Comparison of ENCODE assay signal across 1 cellular context in genomic region chr5:140690941-140691924, GRCh38.
A peak's percentile ranks its signal among the peaks of the same experiment; 100 is the strongest.
TF ChIP-seq lines count a peak whose summit lies in the region.

Gene HARS1 (minus strand): TSS chr5:140691370. CDS start chr5:140691304, 66 bp downstream.
Gene HARS2 (plus strand): TSS chr5:140691455. CDS start chr5:140691649, 194 bp downstream.

TF ChIP-seq in HepG2, 621 proteins besides CTCF, POLR2A, EP300 and RAD21 (continued from another document and continues in another):
- no peak for TF ChIP-seq ZNF646 (CRISPR knock-in tag; IDR thresholded peaks at IDR 0.05)
- 0 out of 2 replicates have a peak, but pooled peaks have one; percentile 38 for TF ChIP-seq ZIK1 (CRISPR knock-in tag; IDR thresholded peaks at IDR 0.05; ENCODE audit: borderline replicate concordance, low read depth)
- no peak; a peak in 1 of 4 replicates for TF ChIP-seq REST (IDR thresholded peaks at IDR 0.05; ENCODE audit: borderline replicate concordance in 1 of 2, low read depth in 1 of 2, low read length in 2 of 2)
- peak; percentile 65; the same call in 1 of the 2 replicates for TF ChIP-seq HNRNPL (IDR thresholded peaks at IDR 0.05; ENCODE audit: low read depth, low read length)
- peak; percentile 81 for TF ChIP-seq ZNF333 (CRISPR knock-in tag; IDR thresholded peaks at IDR 0.05; ENCODE audit: borderline replicate concordance)
- peak; percentile 44; the same call in 1 of the 2 replicates for TF ChIP-seq SP4 (CRISPR knock-in tag; IDR thresholded peaks at IDR 0.05)
- TF ChIP-seq U2AF2 (IDR thresholded peaks at IDR 0.05; ENCODE audit: low read depth, low read length) = no peak
- no peak for TF ChIP-seq ZFP62 (CRISPR knock-in tag; IDR thresholded peaks at IDR 0.05)
- TF ChIP-seq ZBTB14 (CRISPR knock-in tag; IDR thresholded peaks at IDR 0.05) = no peak
- TF ChIP-seq HIVEP1 (CRISPR knock-in tag; IDR thresholded peaks at IDR 0.05) = peak; percentile 62; the same call in 1 of the 2 replicates
- TF ChIP-seq CENPT (CRISPR knock-in tag; IDR thresholded peaks at IDR 0.05; ENCODE audit: low read depth) = 0 out of 2 replicates have a peak, but pooled peaks have one; percentile 26
- TF ChIP-seq HOXA9 (CRISPR knock-in tag; IDR thresholded peaks at IDR 0.05; ENCODE audit: borderline replicate concordance) = no peak
- 0 out of 2 replicates have a peak, but pooled peaks have one; percentile 17 for TF ChIP-seq CC2D1A (CRISPR knock-in tag; IDR thresholded peaks at IDR 0.05)
- peak; percentile 76; the same call in 1 of the 2 replicates for TF ChIP-seq ARHGAP35 (CRISPR knock-in tag; IDR thresholded peaks at IDR 0.05; ENCODE audit: borderline replicate concordance)
- TF ChIP-seq DPF2 (CRISPR knock-in tag; IDR thresholded peaks at IDR 0.05; ENCODE audit: borderline replicate concordance, low read depth) = no peak
- TF ChIP-seq AKAP8 (CRISPR knock-in tag; IDR thresholded peaks at IDR 0.05) = no peak
- TF ChIP-seq ZNF883 (CRISPR knock-in tag; IDR thresholded peaks at IDR 0.05; ENCODE audit: not compliant biosample characterization) = no peak
- peak; percentile 83 for TF ChIP-seq BRD4 (CRISPR knock-in tag; IDR thresholded peaks at IDR 0.05)
- TF ChIP-seq IKZF1 (IDR thresholded peaks at IDR 0.05) = no peak
- TF ChIP-seq ZNF678 (CRISPR knock-in tag; IDR thresholded peaks at IDR 0.05) = no peak
- TF ChIP-seq RNF219 (CRISPR knock-in tag; IDR thresholded peaks at IDR 0.05) = no peak
- 0 out of 2 replicates have a peak, but pooled peaks have one; percentile 25 for TF ChIP-seq MZF1 (CRISPR knock-in tag; IDR thresholded peaks at IDR 0.05; ENCODE audit: borderline replicate concordance)
- TF ChIP-seq DNMT3B (CRISPR knock-in tag; conservative IDR thresholded peaks at IDR 0.05) = no peak
- no peak; the same call in 1 of the 2 replicates for TF ChIP-seq MYPOP (CRISPR knock-in tag; IDR thresholded peaks at IDR 0.05)
- TF ChIP-seq MEIS1 (CRISPR knock-in tag; IDR thresholded peaks at IDR 0.05; ENCODE audit: borderline replicate concordance) = no peak
- peak; percentile 62; the same call in 1 of the 2 replicates for TF ChIP-seq PITX1 (CRISPR knock-in tag; IDR thresholded peaks at IDR 0.05)
- 0 out of 2 replicates have a peak, but pooled peaks have one; percentile 43 for TF ChIP-seq ZNF550 (CRISPR knock-in tag; IDR thresholded peaks at IDR 0.05; ENCODE audit: borderline replicate concordance)
- no peak for TF ChIP-seq ATF7-NPFF (CRISPR knock-in tag; IDR thresholded peaks at IDR 0.05; ENCODE audit: low read depth)
- peak; percentile 24 for TF ChIP-seq FOXO1 (CRISPR knock-in tag; IDR thresholded peaks at IDR 0.05)
- no peak for TF ChIP-seq USF2 (IDR thresholded peaks at IDR 0.05; ENCODE audit: low read depth, low read length)
- no peak for TF ChIP-seq USF2 (CRISPR knock-in tag; IDR thresholded peaks at IDR 0.05; ENCODE audit: borderline replicate concordance)
- TF ChIP-seq KMT2B (CRISPR knock-in tag; IDR thresholded peaks at IDR 0.05) = peak; percentile 94
- TF ChIP-seq POLR2G (IDR thresholded peaks at IDR 0.05; ENCODE audit: low read depth, low read length) = peak; percentile 95
- 0 out of 2 replicates have a peak, but pooled peaks have one; percentile 36 for TF ChIP-seq ATRX (CRISPR knock-in tag; IDR thresholded peaks at IDR 0.05; ENCODE audit: borderline replicate concordance)
- TF ChIP-seq KDM3A (CRISPR knock-in tag; IDR thresholded peaks at IDR 0.05; ENCODE audit: low read depth) = 0 out of 2 replicates have a peak, but pooled peaks have one; percentile 26
- TF ChIP-seq SSRP1 (CRISPR knock-in tag; IDR thresholded peaks at IDR 0.05) = no peak
- TF ChIP-seq HNF1B (CRISPR knock-in tag; IDR thresholded peaks at IDR 0.05) = peak; percentile 94
- TF ChIP-seq ZNF329 (CRISPR knock-in tag; IDR thresholded peaks at IDR 0.05; ENCODE audit: low read depth) = no peak
- TF ChIP-seq ZNF567 (CRISPR knock-in tag; IDR thresholded peaks at IDR 0.05; ENCODE audit: borderline replicate concordance) = peak; percentile 85; the same call in 1 of the 2 replicates
- TF ChIP-seq MTF2 (CRISPR knock-in tag; IDR thresholded peaks at IDR 0.05; ENCODE audit: borderline replicate concordance) = no peak
- TF ChIP-seq TBX3 (IDR thresholded peaks at IDR 0.05; ENCODE audit: borderline replicate concordance) = no peak
- peak; percentile 21; the same call in 1 of the 2 replicates for TF ChIP-seq ZNF317 (CRISPR knock-in tag; IDR thresholded peaks at IDR 0.05)
- peak; percentile 41; the same call in 1 of the 2 replicates for TF ChIP-seq HCFC1 (IDR thresholded peaks at IDR 0.05; ENCODE audit: low read depth, low read length)
- no peak for TF ChIP-seq ZNF543 (CRISPR knock-in tag; IDR thresholded peaks at IDR 0.05)
